Comparison of ENCODE assay signal across 8 cellular contexts in the genomic region with DNA sequence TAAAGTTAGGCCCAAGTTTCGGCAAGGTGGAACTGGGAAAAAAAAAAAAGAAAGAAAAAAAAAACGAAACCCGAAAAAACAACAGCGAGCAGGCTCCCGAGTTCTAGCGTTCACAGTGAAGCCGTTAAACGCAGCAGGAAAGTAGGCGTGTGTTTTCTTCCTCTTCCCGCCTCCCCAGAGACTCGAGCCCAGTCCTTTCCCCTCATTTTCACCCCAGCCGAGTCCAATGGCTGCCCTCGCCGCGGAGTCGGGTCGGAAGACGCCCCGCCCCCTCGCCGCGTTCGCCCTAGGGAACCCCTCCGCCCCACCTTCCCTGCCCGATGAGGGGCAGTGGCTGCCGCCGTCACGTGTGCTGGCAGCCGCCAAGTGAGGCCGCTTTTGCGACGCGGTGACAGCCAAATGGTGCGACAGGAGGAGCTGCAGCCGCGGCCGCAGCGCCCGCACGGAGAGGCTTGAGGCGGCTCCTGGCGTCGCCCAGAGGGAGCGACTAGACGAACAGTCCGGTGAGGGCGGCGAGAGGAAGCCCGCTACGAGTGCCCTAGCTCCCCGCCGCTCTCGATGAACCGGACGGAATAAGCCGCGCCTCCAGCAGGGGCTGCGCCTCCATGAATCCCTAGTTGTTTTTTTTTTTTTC. TPM values are rescaled to one million over a fixed set of nuclear protein-coding genes. Genes with fewer than 3 reads are reported as not detected.
A peak's percentile ranks its signal among the peaks of the same experiment; 100 is the strongest.
DNase-seq lines count a peak whose midpoint lies in the region; ATAC-seq and TF ChIP-seq lines count a peak whose summit lies in the region.

A gene (plus strand): TSS at position 426 of the 634 bp plus-strand sequence. CDS start 308 bp downstream, outside the sequence.

- H3K27ac ChIP-seq in lung (ENCODE audit: low read depth in 1 of 2, low read length in 1 of 2), result peak within 1 kb of the TSS; percentile 98 to 99

- no peaks in the 10 kb centered on the region for H3K9me3 ChIP-seq in lung (ENCODE audit: control insufficient read depth in 2 of 2, insufficient read depth in 1 of 2, low read length in 1 of 2)

- peak; percentile 87 for DNase-seq in COLO829 (ENCODE audit: low spot score)
- peak; percentile 94 for DNase-seq in GM20000 (ENCODE audit: low spot score)
- DNase-seq in HT-29 (ENCODE audit: low spot score), result peak; percentile 99
- peak; percentile 95 for DNase-seq in NK-92 treated with Interleukin-12 subunit alpha and Interleukin-12 subunit beta, amount 100 ng/mL, for 24 hours (lab: John Stamatoyannopoulos, UW)
- peak; percentile 97 for DNase-seq in activated CD8-positive, alpha-beta memory T cell treated with anti-CD3 and anti-CD28 coated beads for 24 hours
- peak; percentile 96 for DNase-seq in effector CD4-positive, alpha-beta T cell
- peak; percentile 97 for DNase-seq in lung (ENCODE audit: low spot score)
- DNase-seq in stimulated activated CD4-positive, alpha-beta T cell treated with anti-CD3 and anti-CD28 coated beads, TNF-alpha, amount 100 ng/mL, for 4 hours (ENCODE audit: low read depth in 3 of 3), result peak; percentile 91 to 95 (median 93)

- no peaks in the 10 kb centered on the region for H3K27me3 ChIP-seq in lung (ENCODE audit: control insufficient read depth, insufficient read depth)

- peak; percentile 97 for ATAC-seq in lung (ENCODE audit: insufficient read depth, low FRiP score)

- H3K36me3 ChIP-seq in lung (ENCODE audit: control insufficient read depth in 2 of 2, insufficient read depth in 2 of 2, low read length in 2 of 2), result no peaks in the 10 kb centered on the region

- peaks cover 0 to 2% of the 10 kb centered on the region in 2 donors for H3K4me1 ChIP-seq in lung (ENCODE audit: control insufficient read depth in 2 of 2, insufficient read depth in 2 of 2, low read length in 2 of 2)

- WGBS in lung, 2 donors, result 0% methylated on average over 42 to 58 of the region's 58 CpGs

- H3K4me3 ChIP-seq in lung, result peak within 1 kb of the TSS; percentile 85

- TF ChIP-seq CTCF in GM20000 (IDR thresholded peaks at IDR 0.05; ENCODE audit: extremely low read depth, missing control alignments), result no peak
- no peak for TF ChIP-seq CTCF in lung (IDR thresholded peaks at IDR 0.05; ENCODE audit: control extremely low read depth, extremely low read depth)

RNA-seq across cellular contexts. Expression of the gene that starts here (rescaled TPM):
- 12.2 and 14.9 TPM in 2 replicates for total RNA-seq in HT-29 (2014; rRNA removed; shearing (Covaris generic))
- total RNA-seq in lung, result 100 to 1,000 TPM in 1 of 2 donors, 10 to 100 TPM in 1; 33.8 to 130 TPM
- 10 to 100 TPM in 1 of 2 donors, 1 to 10 TPM in 1; 9.5 to 15.7 TPM for polyA plus RNA-seq in lung

Comparison
In these comparisons a context has a peak if more than half of its experiments do, and no peak if none do; other contexts are left out.
1. Peak in every context shown above with its lines: DNase-seq, ATAC-seq, H3K4me3 ChIP-seq and H3K27ac ChIP-seq.